1 cellular context compared by ENCODE assay signal in genomic region chr1:23484253-23485001, GRCh38.
TF ChIP-seq lines count a peak whose summit lies in the region.

No MANE protein-coding gene starts in this region.

TF ChIP-seq in GM12878, 131 proteins besides CTCF, POLR2A, EP300 and RAD21 (continued from another document):
- TF ChIP-seq HDGF (IDR thresholded peaks at IDR 0.05) (peak; percentile 38; the same call in 1 of the 2 replicates), HDAC2 (IDR thresholded peaks at IDR 0.05) (no peak)
